Comparison of ENCODE assay signal across 1 cellular context in genomic region chr6:22026160-22026678, GRCh38.
TF ChIP-seq lines count a peak whose summit lies in the region.

No MANE protein-coding gene starts in this region.

TF ChIP-seq in K562, 482 proteins besides CTCF, POLR2A, EP300 and RAD21 (continued from another document):
- TF ChIP-seq RBBP5 (IDR thresholded peaks at IDR 0.05; ENCODE audit: borderline replicate concordance, insufficient read depth, low read length, poor library complexity, severe bottlenecking) = no peak
- 0 out of 2 replicates have a peak, but pooled peaks have one; percentile 2 for TF ChIP-seq ZFX (CRISPR knock-in tag; IDR thresholded peaks at IDR 0.05)
- TF ChIP-seq, protein P1, sequence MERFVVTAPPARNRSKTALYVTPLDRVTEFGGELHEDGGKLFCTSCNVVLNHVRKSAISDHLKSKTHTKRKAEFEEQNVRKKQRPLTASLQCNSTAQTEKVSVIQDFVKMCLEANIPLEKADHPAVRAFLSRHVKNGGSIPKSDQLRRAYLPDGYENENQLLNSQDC (CRISPR knock-in tag; IDR thresholded peaks at IDR 0.05) = 0 out of 2 replicates have a peak, but pooled peaks have one; percentile 20
- 0 out of 2 replicates have a peak, but pooled peaks have one; percentile 52 for TF ChIP-seq PYGO2 (tag; IDR thresholded peaks at IDR 0.05)
- peak; percentile 16; the same call in 1 of the 2 replicates for TF ChIP-seq C11orf30 (IDR thresholded peaks at IDR 0.05; ENCODE audit: low read depth)
- TF ChIP-seq GTF2E2 (tag; IDR thresholded peaks at IDR 0.05) = 0 out of 2 replicates have a peak, but pooled peaks have one; percentile 14
- peak; percentile 30; the same call in 1 of the 2 replicates for TF ChIP-seq ZSCAN32 (CRISPR knock-in tag; IDR thresholded peaks at IDR 0.05)
- peak; percentile 21; the same call in 1 of the 2 replicates for TF ChIP-seq ZNF316 (IDR thresholded peaks at IDR 0.05)
- TF ChIP-seq NFIX (CRISPR knock-in tag; IDR thresholded peaks at IDR 0.05; ENCODE audit: low read depth) = no peak
- TF ChIP-seq TCF15 (CRISPR knock-in tag; IDR thresholded peaks at IDR 0.05) = no peak
- 0 out of 4 replicates have a peak, but pooled peaks of 1 of the 2 experiments have one; percentile 22 for TF ChIP-seq TBL1XR1 (IDR thresholded peaks at IDR 0.05; ENCODE audit: low read length in 2 of 2)
- no peak for TF ChIP-seq RBM22 (IDR thresholded peaks at IDR 0.05; ENCODE audit: low read depth, low read length, poor library complexity, severe bottlenecking)
- TF ChIP-seq BRD4 (IDR thresholded peaks at IDR 0.05) = peak; percentile 79; the same call in 1 of the 2 replicates
- TF ChIP-seq, protein P2, sequence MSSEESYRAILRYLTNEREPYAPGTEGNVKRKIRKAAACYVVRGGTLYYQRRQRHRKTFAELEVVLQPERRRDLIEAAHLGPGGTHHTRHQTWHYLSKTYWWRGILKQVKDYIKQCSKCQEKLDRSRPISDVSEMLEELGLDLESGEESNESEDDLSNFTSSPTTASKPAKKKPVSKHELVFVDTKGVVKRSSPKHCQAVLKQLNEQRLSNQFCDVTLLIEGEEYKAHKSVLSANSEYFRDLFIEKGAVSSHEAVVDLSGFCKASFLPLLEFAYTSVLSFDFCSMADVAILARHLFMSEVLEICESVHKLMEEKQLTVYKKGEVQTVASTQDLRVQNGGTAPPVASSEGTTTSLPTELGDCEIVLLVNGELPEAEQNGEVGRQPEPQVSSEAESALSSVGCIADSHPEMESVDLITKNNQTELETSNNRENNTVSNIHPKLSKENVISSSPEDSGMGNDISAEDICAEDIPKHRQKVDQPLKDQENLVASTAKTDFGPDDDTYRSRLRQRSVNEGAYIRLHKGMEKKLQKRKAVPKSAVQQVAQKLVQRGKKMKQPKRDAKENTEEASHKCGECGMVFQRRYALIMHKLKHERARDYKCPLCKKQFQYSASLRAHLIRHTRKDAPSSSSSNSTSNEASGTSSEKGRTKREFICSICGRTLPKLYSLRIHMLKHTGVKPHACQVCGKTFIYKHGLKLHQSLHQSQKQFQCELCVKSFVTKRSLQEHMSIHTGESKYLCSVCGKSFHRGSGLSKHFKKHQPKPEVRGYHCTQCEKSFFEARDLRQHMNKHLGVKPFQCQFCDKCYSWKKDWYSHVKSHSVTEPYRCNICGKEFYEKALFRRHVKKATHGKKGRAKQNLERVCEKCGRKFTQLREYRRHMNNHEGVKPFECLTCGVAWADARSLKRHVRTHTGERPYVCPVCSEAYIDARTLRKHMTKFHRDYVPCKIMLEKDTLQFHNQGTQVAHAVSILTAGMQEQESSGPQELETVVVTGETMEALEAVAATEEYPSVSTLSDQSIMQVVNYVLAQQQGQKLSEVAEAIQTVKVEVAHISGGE (CRISPR knock-in tag; IDR thresholded peaks at IDR 0.05) = 0 out of 6 replicates have a peak, but pooled peaks of 1 of the 3 experiments have one; percentile 28
- TF ChIP-seq NFRKB (IDR thresholded peaks at IDR 0.05; ENCODE audit: low read depth) = peak; percentile 53
- TF ChIP-seq BACH1 (tag; IDR thresholded peaks at IDR 0.05) = 0 out of 2 replicates have a peak, but pooled peaks have one; percentile 33
- TF ChIP-seq ZNF589 (CRISPR knock-in tag; IDR thresholded peaks at IDR 0.05; ENCODE audit: low read depth) = no peak; the same call in 1 of the 2 replicates
- TF ChIP-seq ZNF644 (tag; IDR thresholded peaks at IDR 0.05; ENCODE audit: low read depth) = 0 out of 2 replicates have a peak, but pooled peaks have one; percentile 12
- TF ChIP-seq, protein P3, sequence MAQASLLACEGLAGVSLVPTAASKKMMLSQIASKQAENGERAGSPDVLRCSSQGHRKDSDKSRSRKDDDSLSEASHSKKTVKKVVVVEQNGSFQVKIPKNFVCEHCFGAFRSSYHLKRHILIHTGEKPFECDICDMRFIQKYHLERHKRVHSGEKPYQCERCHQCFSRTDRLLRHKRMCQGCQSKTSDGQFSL (CRISPR knock-in tag; IDR thresholded peaks at IDR 0.05) = no peak
- TF ChIP-seq, protein P3 (tag; IDR thresholded peaks at IDR 0.05) = peak in 1 of 2 experiments; percentile 41; a peak in 1 of 4 replicates
- TF ChIP-seq ARNT (IDR thresholded peaks at IDR 0.05) = peak in 1 of 2 experiments; percentile 12; a peak in 1 of 4 replicates
